In the genomic region with DNA sequence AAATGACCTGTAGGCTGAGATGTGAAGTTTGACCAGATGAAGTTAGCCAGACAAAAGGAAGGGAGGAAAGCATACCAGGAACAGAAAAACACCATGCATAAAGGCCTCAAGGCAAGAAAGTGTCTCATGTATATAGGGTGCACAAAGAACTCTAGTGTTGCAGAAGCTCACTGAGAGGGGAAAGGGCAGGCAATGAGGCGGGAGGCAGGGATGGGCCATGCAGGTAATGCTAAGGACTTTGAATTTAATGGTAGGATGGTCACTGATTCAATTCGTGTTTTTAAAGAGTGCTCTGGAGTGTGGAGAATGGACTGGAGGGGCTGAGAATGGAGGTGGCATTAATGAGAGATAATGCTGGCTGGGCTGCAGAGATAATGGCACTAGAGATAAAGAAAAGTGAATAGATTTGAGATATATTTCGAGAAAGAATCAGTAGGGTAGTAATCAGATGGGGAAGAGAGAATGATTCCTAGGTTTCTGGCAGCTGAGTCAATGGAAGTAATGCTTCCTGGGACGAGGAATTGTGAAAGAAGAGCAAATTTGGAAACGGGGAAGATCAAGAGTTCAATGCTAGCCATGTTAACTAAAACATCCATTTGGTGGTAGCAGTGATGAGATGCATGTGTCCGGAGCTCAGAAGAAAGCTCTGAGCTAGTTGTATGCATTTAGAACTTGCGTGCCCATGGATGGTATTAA, we compare ENCODE assay signal across 17 cellular contexts. TPM values are rescaled to one million over a fixed set of nuclear protein-coding genes. Genes with fewer than 3 reads are reported as not detected.
DNase-seq lines count a peak whose midpoint lies in the region; TF ChIP-seq lines count a peak whose summit lies in the region.
"Had no signal": no experiment of that assay in that cellular context is flagged by ENCODE, and none has a peak within 500 bp of the region (broad histone marks: within the 10 kb centered on the region; RNA-seq: fewer than 3 reads in every experiment).

No MANE protein-coding gene starts in this region.

- H3K36me3 ChIP-seq in PC-9 (ENCODE audit: low read depth) (peaks cover 36% of the 10 kb centered on the region), esophagus muscularis mucosa (peaks cover 0 to 16% (median 4%) of the 10 kb centered on the region in 4 donors), thyroid gland (no peaks in the 10 kb centered on the region)
- H3K36me3 ChIP-seq: BLaER1 treated with 17β-estradiol and CSF1 and Interleukin-3, amounts not matched to agents 10 nM and 100 nM had no signal

- peaks cover 56% of the 10 kb centered on the region for H3K79me2 ChIP-seq in PC-9 (ENCODE audit: low read depth)

- no peak for TF ChIP-seq EP300 in esophagus muscularis mucosa (IDR thresholded peaks at IDR 0.05)

- POLR2A ChIA-PET in PC-9 (lab: Charles Lee; ENCODE audit: unreplicated experiment): interaction anchor here (0.6 to 0.7 kb wide), 3 partner anchors 19 to 130 kb away, joined by 3 to 5 read pairs (median 3); no protein-coding TSS in a partner anchor

- DNase-seq in PC-9: no peak
- no peak for DNase-seq in esophagus muscularis mucosa (ENCODE audit: extremely low spot score)
- DNase-seq in thyroid gland: peak; percentile 19 to 32
- no peak for DNase-seq in NK-92 treated with Interleukin-12 subunit alpha and Interleukin-12 subunit beta, amount 100 ng/mL, for 24 hours (lab: John Stamatoyannopoulos, UW)
- no peak for DNase-seq in NCI-H128 (lab: John Stamatoyannopoulos, UW; ENCODE audit: unreplicated experiment)
- DNase-seq in caudate nucleus (lab: John Stamatoyannopoulos, UW): no peak
- DNase-seq in substantia nigra (lab: John Stamatoyannopoulos, UW): no peak
- DNase-seq: activated CD4-positive, CD25-positive, alpha-beta regulatory T cell treated with anti-CD3 and anti-CD28 coated beads, Interleukin-2, amount 50 U/mL, for 72 hours; activated naive CD4-positive, alpha-beta T cell treated with anti-CD3 and anti-CD28 coated beads, Interleukin-2, amount 10 ng/mL, durations not matched to agents 7 days and 5 days; EL; glutamatergic neuron; natural killer cell; NCI-H187 treated with DMSO at 0.1 percent for 48 hours; stimulated activated naive CD8-positive, alpha-beta T cell treated with anti-CD3 and anti-CD28 coated beads, Interleukin-15, Interleukin-2, amounts not matched to agents 100 U/mL and 50 U/mL, for 24 hours; T-cell had no signal

- H3K27me3 Mint-ChIP-seq in nephron (ENCODE audit: low read depth): no peaks in the 10 kb centered on the region
- H3K27me3 Mint-ChIP-seq: activated naive CD4-positive, alpha-beta T cell treated with anti-CD3 and anti-CD28 coated beads, Interleukin-2, amount 10 ng/mL, durations not matched to agents 7 days and 5 days; T-cell had no signal

- H3K4me3 Mint-ChIP-seq in nephron: peak overlapping the region in 2 of 3 experiments; percentile 6 to 8
- H3K4me3 Mint-ChIP-seq: activated naive CD4-positive, alpha-beta T cell treated with anti-CD3 and anti-CD28 coated beads, Interleukin-2, amount 10 ng/mL, durations not matched to agents 7 days and 5 days; natural killer cell; T-cell had no signal

- H3K9me2 ChIP-seq in PC-9 (ENCODE audit: insufficient read depth): no peaks in the 10 kb centered on the region

- H3K9me3 Mint-ChIP-seq in nephron: no peaks in the 10 kb centered on the region
- H3K9me3 Mint-ChIP-seq: activated naive CD4-positive, alpha-beta T cell treated with anti-CD3 and anti-CD28 coated beads, Interleukin-2, amount 10 ng/mL, durations not matched to agents 7 days and 5 days; natural killer cell; T-cell had no signal

- intact Hi-C loops in PC-9 (cut with micrococcal nuclease; ENCODE audit: unreplicated experiment): loop anchor here (5.0 to 10.0 kb wide), 2 partner anchors 72 to 165 kb away; a partner anchor contains a TSS
- intact Hi-C loops in esophagus muscularis mucosa (cut with DNase I): no loop called here
- intact Hi-C loops in thyroid gland (cut with DNase I): no loop called here

- no peak for TF ChIP-seq POLR2A in esophagus muscularis mucosa (IDR thresholded peaks at IDR 0.05; ENCODE audit: low read depth)
- TF ChIP-seq POLR2A in thyroid gland (IDR thresholded peaks at IDR 0.05): no peak

- H3K9me3 ChIP-seq in PC-9 (ENCODE audit: insufficient read depth, low read depth): no peaks in the 10 kb centered on the region
- H3K9me3 ChIP-seq in esophagus muscularis mucosa: no peaks in the 10 kb centered on the region
- H3K9me3 ChIP-seq in thyroid gland: no peaks in the 10 kb centered on the region
- H3K9me3 ChIP-seq: BLaER1 treated with 17β-estradiol and CSF1 and Interleukin-3, amounts not matched to agents 10 nM and 100 nM had no signal

- peak overlapping the region; percentile 19; the same call in 1 of the 2 replicates for H3K4me3 ChIP-seq in PC-9
- no peak overlapping the region for H3K4me3 ChIP-seq in esophagus muscularis mucosa
- H3K4me3 ChIP-seq in thyroid gland (replicated peaks in 1 of 3): no peak overlapping the region
- H3K4me3 ChIP-seq: BLaER1 treated with 17β-estradiol and CSF1 and Interleukin-3, amounts not matched to agents 10 nM and 100 nM had no signal

- WGBS in esophagus muscularis mucosa: 88% methylated on average over 7 of the region's 7 CpGs
- 77 to 79% methylated on average over 7 of the region's 7 CpGs for WGBS in thyroid gland, 2 donors

- H3K4me2 ChIP-seq in PC-9: peak overlapping the region; percentile 78
- H3K4me2 ChIP-seq: BLaER1 treated with 17β-estradiol and CSF1 and Interleukin-3, amounts not matched to agents 10 nM and 100 nM had no signal

- no peak overlapping the region for H2AFZ ChIP-seq in PC-9

- TF ChIP-seq CTCF in PC-9 (conservative IDR thresholded peaks at IDR 0.05) (no peak), esophagus muscularis mucosa (IDR thresholded peaks at IDR 0.05) (no peak), nephron (IDR thresholded peaks at IDR 0.05; ENCODE audit: unreplicated experiment in 3 of 3) (no peak), thyroid gland (IDR thresholded peaks at IDR 0.05) (no peak)

- H3F3A ChIP-seq in PC-9 (ENCODE audit: insufficient read depth, low read depth): peaks cover 65% of the 10 kb centered on the region

- H3K27ac Mint-ChIP-seq in nephron: peak overlapping the region; percentile 58 to 80 (median 64)
- H3K27ac Mint-ChIP-seq: activated naive CD4-positive, alpha-beta T cell treated with anti-CD3 and anti-CD28 coated beads, Interleukin-2, amount 10 ng/mL, durations not matched to agents 7 days and 5 days; natural killer cell; T-cell had no signal

- peaks cover 55% of the 10 kb centered on the region for H3K4me1 Mint-ChIP-seq in nephron
- H3K4me1 Mint-ChIP-seq: activated naive CD4-positive, alpha-beta T cell treated with anti-CD3 and anti-CD28 coated beads, Interleukin-2, amount 10 ng/mL, durations not matched to agents 7 days and 5 days; natural killer cell; T-cell had no signal

- H3K27me3 ChIP-seq in PC-9 (ENCODE audit: insufficient read depth, low read depth): no peaks in the 10 kb centered on the region
- no peaks in the 10 kb centered on the region for H3K27me3 ChIP-seq in esophagus muscularis mucosa
- no peaks in the 10 kb centered on the region for H3K27me3 ChIP-seq in thyroid gland
- H3K27me3 ChIP-seq: BLaER1 treated with 17β-estradiol and CSF1 and Interleukin-3, amounts not matched to agents 10 nM and 100 nM had no signal

- no TSS peak for BruUV-seq in PC-9 (replicated peaks; lab: Mats Ljungman, UMichigan)

- peak overlapping the region; percentile 98 for H3K27ac ChIP-seq in PC-9
- H3K27ac ChIP-seq in esophagus muscularis mucosa (replicated peaks in 1 of 4): peak overlapping the region; percentile 73 to 87 (median 83)
- peak overlapping the region in 2 of 3 donors; percentile 83 to 89 for H3K27ac ChIP-seq in thyroid gland
- H3K27ac ChIP-seq in caudate nucleus (ENCODE audit: low read depth, low read length): no peak overlapping the region
- H3K27ac ChIP-seq in substantia nigra (ENCODE audit: low read depth, low read length, poor library complexity, severe bottlenecking): no peak overlapping the region
- H3K27ac ChIP-seq: BLaER1 treated with 17β-estradiol and CSF1 and Interleukin-3, amounts not matched to agents 10 nM and 100 nM had no signal

- peaks cover 8% of the 10 kb centered on the region for H3K36me3 Mint-ChIP-seq in nephron (ENCODE audit: low read depth)
- H3K36me3 Mint-ChIP-seq: activated naive CD4-positive, alpha-beta T cell treated with anti-CD3 and anti-CD28 coated beads, Interleukin-2, amount 10 ng/mL, durations not matched to agents 7 days and 5 days; natural killer cell had no signal

- no peaks in the 10 kb centered on the region for H4K20me1 ChIP-seq in PC-9 (ENCODE audit: insufficient read depth)
- H4K20me1 ChIP-seq: BLaER1 treated with 17β-estradiol and CSF1 and Interleukin-3, amounts not matched to agents 10 nM and 100 nM had no signal

- CTCF ChIA-PET in PC-9 (lab: Charles Lee): no interaction called here

- H3K4me1 ChIP-seq in PC-9 (replicated peaks; ENCODE audit: insufficient read depth) (peaks cover 68% of the 10 kb centered on the region), esophagus muscularis mucosa (peaks cover 23 to 45% (median 35%) of the 10 kb centered on the region in 4 donors), thyroid gland (peaks cover 20 to 53% of the 10 kb centered on the region in 2 donors)

RNA-seq across cellular contexts. Expression of a gene that starts 43.1 kb away (rescaled TPM):
- total RNA-seq in PC-9 (2021): 73.1 and 98.6 TPM in 2 replicates
- total RNA-seq in esophagus muscularis mucosa: 10 to 100 TPM; 23.9 to 62.7 (median 37.2) TPM
- 10 to 100 TPM; 53.0 to 75.4 (median 66.7) TPM for total RNA-seq in thyroid gland

Comparison
In these comparisons a context has a peak if more than half of its experiments do, and no peak if none do; other contexts are left out.
1. DNase-seq: peak in thyroid gland (2 of 2); none in PC-9 (0 of 2), esophagus muscularis mucosa (single experiment), NK-92 treated with Interleukin-12 subunit alpha and Interleukin-12 subunit beta, amount 100 ng/mL, for 24 hours (single experiment), NCI-H128 (single experiment), caudate nucleus (0 of 61) and substantia nigra (0 of 49).
2. H3K27ac ChIP-seq: peak in PC-9 (single experiment), esophagus muscularis mucosa (4 of 4) and thyroid gland (2 of 3); none in caudate nucleus (single experiment) and substantia nigra (single experiment).